8 cellular contexts compared by ENCODE assay signal in the genomic region with DNA sequence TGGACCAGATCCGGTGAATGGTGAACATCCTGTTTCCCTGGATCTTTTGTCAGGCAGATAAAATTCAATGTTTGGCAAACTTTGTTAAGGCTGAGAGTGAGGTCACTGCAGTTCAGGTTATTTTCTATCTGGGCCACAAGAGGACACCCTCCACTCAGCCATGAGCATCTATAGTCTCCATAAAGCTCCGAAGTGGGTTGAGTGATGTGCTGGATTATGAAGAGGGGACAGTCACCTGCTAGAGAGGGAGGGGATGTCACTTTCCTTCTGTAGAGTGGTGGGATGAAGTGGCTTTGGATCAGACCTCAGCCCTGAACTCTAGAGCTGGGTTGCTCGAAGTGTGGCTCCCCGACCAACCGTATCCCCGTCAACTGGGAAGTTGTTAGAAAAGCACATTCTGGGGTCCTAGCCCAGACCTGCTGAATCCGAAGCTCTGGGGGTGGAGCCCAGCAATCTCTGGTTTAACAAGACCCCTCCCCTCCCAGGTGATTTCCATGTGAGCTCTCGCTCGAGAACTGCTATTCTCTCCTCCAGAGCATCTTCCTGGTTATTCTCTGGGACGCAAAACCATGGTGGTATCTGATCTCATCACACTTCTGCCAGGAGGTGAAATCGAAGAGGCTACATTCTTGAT. TPM values are rescaled to one million over a fixed set of nuclear protein-coding genes. Genes with fewer than 3 reads are reported as not detected.
DNase-seq lines count a peak whose midpoint lies in the region; ATAC-seq and TF ChIP-seq lines count a peak whose summit lies in the region.

No MANE protein-coding gene starts in this region.

- peak; percentile 37 for DNase-seq in AG09319 (ENCODE audit: extremely low read depth, low read depth)
- peak; percentile 3 for DNase-seq in NCI-H2227 treated with DMSO at 0.1 percent for 48 hours (lab: John Stamatoyannopoulos, UW)
- DNase-seq in caudate nucleus (lab: John Stamatoyannopoulos, UW): peak in 15 of 61 donors; percentile 10 to 69 (median 23)
- DNase-seq in left lung: no peak
- no peak for DNase-seq in activated CD4-positive, CD25-positive, alpha-beta regulatory T cell treated with anti-CD3 and anti-CD28 coated beads, Interleukin-2, amount 50 U/mL, for 72 hours
- no peak for DNase-seq in stimulated activated CD4-positive, alpha-beta T cell treated with anti-CD3 and anti-CD28 coated beads, Interleukin-2, amount 100 ng/mL, for 24 hours

- no peaks in the 10 kb centered on the region for H3K9me3 ChIP-seq in left lung

- H3K4me3 ChIP-seq in GM12875 (ENCODE audit: low read depth, low read length) (no peak overlapping the region), left lung (no peak overlapping the region)

- no peaks in the 10 kb centered on the region for H3K36me3 ChIP-seq in left lung

- H3K27me3 ChIP-seq in left lung: peaks cover 0 to 5% of the 10 kb centered on the region in 2 donors

- intact Hi-C loops in left lung (cut with DNase I): loop anchor here in 1 of 2 donors (2.0 kb wide), 1 partner anchor 163 kb away; no protein-coding TSS in a partner anchor

- TF ChIP-seq CTCF in AG09319 (IDR thresholded peaks at IDR 0.05; ENCODE audit: low read depth, low read length) (peak; percentile 89), GM12875 (IDR thresholded peaks at IDR 0.05; ENCODE audit: borderline replicate concordance, insufficient read depth, low read depth, low read length) (peak; percentile 41; the same call in 1 of the 2 replicates), left lung (IDR thresholded peaks at IDR 0.05) (peak; percentile 39 to 51)

- H3K27ac ChIP-seq in caudate nucleus (ENCODE audit: low read depth, low read length): peak overlapping the region; percentile 37
- no peak overlapping the region for H3K27ac ChIP-seq in left lung

- H3K4me1 ChIP-seq in left lung: peaks cover 0 to 18% of the 10 kb centered on the region in 2 donors

- peak; percentile 49 for ATAC-seq in left lung
- no peak for ATAC-seq in GM19328 (IDR thresholded peaks at IDR 0.05; ENCODE audit: unreplicated experiment)

RNA-seq across cellular contexts. Expression of a gene that starts 31.8 kb away (rescaled TPM):
- total RNA-seq in left lung: 1 to 10 TPM in 1 of 2 donors, under 1 TPM in 1; 0.41 to 1.2 TPM

RNA-seq across cellular contexts. Expression of a gene that starts 52.5 kb away (rescaled TPM):
- 10 to 100 TPM; 25.6 to 61.9 TPM for total RNA-seq in left lung

Comparison
In these comparisons a context has a peak if more than half of its experiments do, and no peak if none do; other contexts are left out.
1. DNase-seq: peak in AG09319 (single experiment) and NCI-H2227 treated with DMSO at 0.1 percent for 48 hours (single experiment); none in left lung (0 of 2), activated CD4-positive, CD25-positive, alpha-beta regulatory T cell treated with anti-CD3 and anti-CD28 coated beads, Interleukin-2, amount 50 U/mL, for 72 hours (single experiment) and stimulated activated CD4-positive, alpha-beta T cell treated with anti-CD3 and anti-CD28 coated beads, Interleukin-2, amount 100 ng/mL, for 24 hours (0 of 2).
2. Peak in every context shown above with its lines, with median percentiles within 50 percentile points of each other: CTCF ChIP-seq.